Comparison of ENCODE assay signal across 2 cellular contexts in the genomic region with DNA sequence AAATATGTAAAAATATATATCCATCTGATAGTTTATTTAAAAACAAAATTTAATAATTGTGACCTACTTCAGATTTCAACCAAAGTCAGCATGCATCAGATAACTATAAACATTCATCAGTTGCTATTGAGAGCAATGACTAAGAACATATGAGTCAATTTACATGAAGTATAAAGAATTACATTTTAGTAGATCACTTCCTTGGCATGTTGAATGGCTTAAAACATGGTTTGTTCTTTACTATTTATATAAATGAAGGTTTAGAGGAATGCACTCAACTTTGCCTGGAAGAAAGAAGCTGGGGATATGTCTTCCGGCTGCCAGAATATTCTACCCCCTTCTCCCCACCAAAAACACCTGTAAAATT.
TF ChIP-seq lines count a peak whose summit lies in the region.

No MANE protein-coding gene starts in this region.

TF ChIP-seq in SK-N-SH, 30 proteins besides CTCF, POLR2A, EP300 and RAD21 (continued from another document):
- TF ChIP-seq FOSL2 (IDR thresholded peaks at IDR 0.05; ENCODE audit: borderline replicate concordance, low read depth) = 0 out of 2 replicates have a peak, but pooled peaks have one; percentile 6

TF ChIP-seq in SK-N-SH treated with all-trans-retinoic acid at 6 μM for 48 hours, 23 proteins besides CTCF, POLR2A, EP300 and RAD21 (continued from another document):
- no peak for TF ChIP-seq TCF4 (CRISPR knock-in tag; IDR thresholded peaks at IDR 0.05; ENCODE audit: borderline replicate concordance)
- TF ChIP-seq ZC3H10 (CRISPR knock-in tag; IDR thresholded peaks at IDR 0.05) = no peak
- TF ChIP-seq ZFP30 (CRISPR knock-in tag; IDR thresholded peaks at IDR 0.05) = no peak
- TF ChIP-seq, protein P1, sequence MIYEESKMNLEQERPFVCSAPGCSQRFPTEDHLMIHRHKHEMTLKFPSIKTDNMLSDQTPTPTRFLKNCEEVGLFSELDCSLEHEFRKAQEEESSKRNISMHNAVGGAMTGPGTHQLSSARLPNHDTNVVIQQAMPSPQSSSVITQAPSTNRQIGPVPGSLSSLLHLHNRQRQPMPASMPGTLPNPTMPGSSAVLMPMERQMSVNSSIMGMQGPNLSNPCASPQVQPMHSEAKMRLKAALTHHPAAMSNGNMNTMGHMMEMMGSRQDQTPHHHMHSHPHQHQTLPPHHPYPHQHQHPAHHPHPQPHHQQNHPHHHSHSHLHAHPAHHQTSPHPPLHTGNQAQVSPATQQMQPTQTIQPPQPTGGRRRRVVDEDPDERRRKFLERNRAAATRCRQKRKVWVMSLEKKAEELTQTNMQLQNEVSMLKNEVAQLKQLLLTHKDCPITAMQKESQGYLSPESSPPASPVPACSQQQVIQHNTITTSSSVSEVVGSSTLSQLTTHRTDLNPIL (CRISPR knock-in tag; IDR thresholded peaks at IDR 0.05; ENCODE audit: low read depth) = no peak
- TF ChIP-seq RARB (CRISPR knock-in tag; IDR thresholded peaks at IDR 0.05) = no peak
- TF ChIP-seq CSDC2 (CRISPR knock-in tag; IDR thresholded peaks at IDR 0.05) = no peak
- TF ChIP-seq ZNF70 (CRISPR knock-in tag; IDR thresholded peaks at IDR 0.05) = no peak
- TF ChIP-seq ZNF8 (CRISPR knock-in tag; IDR thresholded peaks at IDR 0.05) = no peak
- TF ChIP-seq SNAI2 (CRISPR knock-in tag; IDR thresholded peaks at IDR 0.05) = no peak
- TF ChIP-seq, protein P2, sequence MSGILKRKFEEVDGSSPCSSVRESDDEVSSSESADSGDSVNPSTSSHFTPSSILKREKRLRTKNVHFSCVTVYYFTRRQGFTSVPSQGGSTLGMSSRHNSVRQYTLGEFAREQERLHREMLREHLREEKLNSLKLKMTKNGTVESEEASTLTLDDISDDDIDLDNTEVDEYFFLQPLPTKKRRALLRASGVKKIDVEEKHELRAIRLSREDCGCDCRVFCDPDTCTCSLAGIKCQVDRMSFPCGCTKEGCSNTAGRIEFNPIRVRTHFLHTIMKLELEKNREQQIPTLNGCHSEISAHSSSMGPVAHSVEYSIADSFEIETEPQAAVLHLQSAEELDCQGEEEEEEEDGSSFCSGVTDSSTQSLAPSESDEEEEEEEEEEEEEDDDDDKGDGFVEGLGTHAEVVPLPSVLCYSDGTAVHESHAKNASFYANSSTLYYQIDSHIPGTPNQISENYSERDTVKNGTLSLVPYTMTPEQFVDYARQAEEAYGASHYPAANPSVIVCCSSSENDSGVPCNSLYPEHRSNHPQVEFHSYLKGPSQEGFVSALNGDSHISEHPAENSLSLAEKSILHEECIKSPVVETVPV (CRISPR knock-in tag; IDR thresholded peaks at IDR 0.05) = no peak
- no peak for TF ChIP-seq GLIS3 (CRISPR knock-in tag; IDR thresholded peaks at IDR 0.05)
- TF ChIP-seq ESRRG (CRISPR knock-in tag; IDR thresholded peaks at IDR 0.05) = no peak
